In genomic region chr1:237470712-237471310, GRCh38 we compare ENCODE assay signal across 11 cellular contexts.
DNase-seq lines count a peak whose midpoint lies in the region; ATAC-seq and TF ChIP-seq lines count a peak whose summit lies in the region.
"Had no signal": no experiment of that assay in that cellular context is flagged by ENCODE, and none has a peak within 500 bp of the region (broad histone marks: within the 10 kb centered on the region; RNA-seq: fewer than 3 reads in every experiment).

No MANE protein-coding gene starts in this region.

- ATAC-seq in activated T-cell treated with anti-CD3 and anti-CD28 coated beads, Interleukin-2, amount 50 U/mL, for 4 hours, result no peak

- CTCF ChIA-PET in Caco-2 (lab: Charles Lee), result no interaction called here

- TF ChIP-seq EP300 in Ishikawa (IDR thresholded peaks at IDR 0.05; ENCODE audit: borderline replicate concordance), result no peak

- H3K27me3 ChIP-seq in Caco-2 (replicated peaks; ENCODE audit: control insufficient read depth, insufficient read depth, low read length), result no peaks in the 10 kb centered on the region
- H3K27me3 ChIP-seq: suprapubic skin had no signal

- no peak for TF ChIP-seq RAD21 in Ishikawa (IDR thresholded peaks at IDR 0.05; ENCODE audit: low read depth)

- H3K36me3 ChIP-seq in Caco-2 (ENCODE audit: control insufficient read depth, insufficient read depth, low read length), result no peaks in the 10 kb centered on the region
- H3K36me3 ChIP-seq: suprapubic skin had no signal

- TF ChIP-seq CTCF in Caco-2 (IDR thresholded peaks at IDR 0.05; ENCODE audit: insufficient read depth in 1 of 2, low read depth in 1 of 2, low read length in 1 of 2, severe bottlenecking in 1 of 2, unreplicated experiment in 1 of 2) (no peak), epithelial cell of esophagus (IDR thresholded peaks at IDR 0.05; ENCODE audit: insufficient read depth, low read depth, low read length, missing control alignments) (no peak), CD14-positive monocyte (IDR thresholded peaks at IDR 0.05) (no peak)

- no peaks in the 10 kb centered on the region for H3K27me3 Mint-ChIP-seq in Caco-2 (ENCODE audit: insufficient read depth, unreplicated experiment)
- peaks cover 0 to 10% (median 2%) of the 10 kb centered on the region in 3 donors for H3K27me3 Mint-ChIP-seq in CD14-positive monocyte (ENCODE audit: low read depth in 3 of 3)
- no peaks in the 10 kb centered on the region for H3K27me3 Mint-ChIP-seq in activated T-cell treated with anti-CD3 and anti-CD28 coated beads, Interleukin-2, amount 50 U/mL, for 4 hours (ENCODE audit: low read depth)
- H3K27me3 Mint-ChIP-seq: brain had no signal

- H3K27ac Mint-ChIP-seq in Caco-2 (ENCODE audit: unreplicated experiment) (peak overlapping the region; percentile 1), CD14-positive monocyte (no peak overlapping the region)

- BruUV-seq in Caco-2 (replicated peaks; lab: Mats Ljungman, UMichigan), result no TSS peak

- H3K4me3 ChIP-seq in Caco-2 (ENCODE audit: low read depth, low read length) (peak overlapping the region; percentile 9), epithelial cell of esophagus (ENCODE audit: low read length) (no peak overlapping the region)
- H3K4me3 ChIP-seq: suprapubic skin had no signal

- 0 out of 2 replicates have a peak, but pooled peaks cover 4% of the 10 kb centered on the region for H3K4me1 ChIP-seq in Caco-2
- H3K4me1 ChIP-seq: suprapubic skin had no signal

- H3K4me1 Mint-ChIP-seq in Caco-2 (ENCODE audit: low read depth, unreplicated experiment) (no peaks in the 10 kb centered on the region), CD14-positive monocyte (no peaks in the 10 kb centered on the region)
- no peaks in the 10 kb centered on the region for H3K4me1 Mint-ChIP-seq in activated T-cell treated with anti-CD3 and anti-CD28 coated beads, Interleukin-2, amount 50 U/mL, for 4 hours (ENCODE audit: low read depth)
- H3K4me1 Mint-ChIP-seq: brain had no signal

- no peaks in the 10 kb centered on the region for H3K9me3 ChIP-seq in Caco-2
- H3K9me3 ChIP-seq: suprapubic skin had no signal

- intact Hi-C loops in Caco-2 (cut with micrococcal nuclease; ENCODE audit: unreplicated experiment), result no loop called here
- intact Hi-C loops in CD14-positive monocyte (cut with micrococcal nuclease), result no loop called here

- H3K9me3 Mint-ChIP-seq in Caco-2 (ENCODE audit: unreplicated experiment) (peaks cover 10% of the 10 kb centered on the region), CD14-positive monocyte (peaks cover 0 to 7% (median 0%) of the 10 kb centered on the region in 7 donors)
- H3K9me3 Mint-ChIP-seq in activated T-cell treated with anti-CD3 and anti-CD28 coated beads, Interleukin-2, amount 50 U/mL, for 4 hours, result no peaks in the 10 kb centered on the region
- H3K9me3 Mint-ChIP-seq: brain had no signal

- no peaks in the 10 kb centered on the region for H3K36me3 Mint-ChIP-seq in Caco-2 (ENCODE audit: insufficient read depth, unreplicated experiment)
- H3K36me3 Mint-ChIP-seq in CD14-positive monocyte, result no peaks in the 10 kb centered on the region
- no peaks in the 10 kb centered on the region for H3K36me3 Mint-ChIP-seq in activated T-cell treated with anti-CD3 and anti-CD28 coated beads, Interleukin-2, amount 50 U/mL, for 4 hours (ENCODE audit: insufficient read depth)
- H3K36me3 Mint-ChIP-seq: brain had no signal

- POLR2A ChIA-PET in Caco-2 (lab: Charles Lee), result no interaction called here

- H3K4me3 Mint-ChIP-seq in Caco-2 (ENCODE audit: unreplicated experiment) (peak overlapping the region; percentile 23), CD14-positive monocyte (no peak overlapping the region)
- H3K4me3 Mint-ChIP-seq in activated T-cell treated with anti-CD3 and anti-CD28 coated beads, Interleukin-2, amount 50 U/mL, for 4 hours, result no peak overlapping the region

- DNase-seq in Caco-2, result peak; percentile 81 to 88
- peak; percentile 79 for DNase-seq in NCI-H748 (lab: John Stamatoyannopoulos, UW; ENCODE audit: unreplicated experiment)
- peak; percentile 4 for DNase-seq in epithelial cell of esophagus (ENCODE audit: low read depth)
- DNase-seq in CD14-positive monocyte (ENCODE audit: low spot score), result no peak
- no peak for DNase-seq in activated T-cell treated with anti-CD3 and anti-CD28 coated beads, Interleukin-2, amount 50 U/mL, for 4 hours
- DNase-seq in stimulated activated CD4-positive, alpha-beta T cell treated with anti-CD3 and anti-CD28 coated beads, Interleukin-12 subunit alpha, Interleukin-12 subunit beta, amount 100 ng/mL, for 4 hours, result no peak
- no peak for DNase-seq in NCI-H2029 (lab: John Stamatoyannopoulos, UW)
- DNase-seq: T-helper 1 cell had no signal

TF ChIP-seq in Ishikawa, 13 proteins besides CTCF, POLR2A, EP300 and RAD21:
- TF ChIP-seq MAX (IDR thresholded peaks at IDR 0.05) (peak; percentile 97), YY1 (IDR thresholded peaks at IDR 0.05; ENCODE audit: low read depth) (peak; percentile 90), TAF1 (IDR thresholded peaks at IDR 0.05; ENCODE audit: low read depth) (no peak), FOXM1 (IDR thresholded peaks at IDR 0.05; ENCODE audit: borderline replicate concordance, low read depth) (no peak), REST (IDR thresholded peaks at IDR 0.05; ENCODE audit: low read depth) (no peak), USF1 (IDR thresholded peaks at IDR 0.05) (peak; percentile 62), CEBPB (IDR thresholded peaks at IDR 0.05) (peak; percentile 60; the same call in 1 of the 2 replicates), TEAD4 (IDR thresholded peaks at IDR 0.05) (no peak), TCF12 (IDR thresholded peaks at IDR 0.05; ENCODE audit: low read depth) (no peak), CREB1 (IDR thresholded peaks at IDR 0.05; ENCODE audit: low read depth) (no peak)
TF ChIP-seq in Ishikawa: peak in this region for 4.

Comparison
In these comparisons a context has a peak if more than half of its experiments do, and no peak if none do; other contexts are left out.
1. DNase-seq: peak in Caco-2 (2 of 2), NCI-H748 (single experiment) and epithelial cell of esophagus (single experiment); none in CD14-positive monocyte (single experiment), activated T-cell treated with anti-CD3 and anti-CD28 coated beads, Interleukin-2, amount 50 U/mL, for 4 hours (single experiment), stimulated activated CD4-positive, alpha-beta T cell treated with anti-CD3 and anti-CD28 coated beads, Interleukin-12 subunit alpha, Interleukin-12 subunit beta, amount 100 ng/mL, for 4 hours (single experiment) and NCI-H2029 (single experiment).